ENCODE assay signal across 8 cellular contexts in the genomic region with DNA sequence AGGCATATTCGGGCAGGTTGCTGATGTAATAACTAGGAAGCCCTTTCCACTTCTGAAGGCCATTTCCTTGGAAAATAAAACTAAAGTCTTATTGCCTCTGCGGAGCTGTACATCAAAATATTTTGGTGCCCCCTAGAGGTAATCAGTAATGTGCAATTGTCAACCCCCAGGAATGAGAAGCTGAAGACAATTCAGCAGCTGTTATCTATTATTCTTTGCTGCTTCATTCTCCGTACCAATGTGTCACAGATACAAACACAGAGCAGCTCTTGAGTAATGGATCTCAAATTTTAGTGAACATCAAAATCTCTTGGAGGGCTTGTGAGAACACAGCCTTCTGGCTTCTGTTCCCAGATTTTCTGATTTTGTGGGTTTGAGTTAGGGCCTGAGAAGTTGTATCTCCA. TPM values are rescaled to one million over a fixed set of nuclear protein-coding genes. Genes with fewer than 3 reads are reported as not detected.
DNase-seq lines count a peak whose midpoint lies in the region; ATAC-seq and TF ChIP-seq lines count a peak whose summit lies in the region.

No MANE protein-coding gene starts in this region.

- no peak overlapping the region for H2BK120ac ChIP-seq in H9 (ENCODE audit: low read depth, low read length, poor library complexity, severe bottlenecking)
- H2BK120ac ChIP-seq in mesendoderm (ENCODE audit: low read depth, low read length): no peak overlapping the region

- no peak overlapping the region for H3K27ac Mint-ChIP-seq in H9

- no peak overlapping the region for H3K4me2 ChIP-seq in H9 (ENCODE audit: insufficient read depth, insufficient read length, low read length)
- H3K4me2 ChIP-seq in mesendoderm (ENCODE audit: low read length): no peak overlapping the region

- no peak overlapping the region for H2BK20ac ChIP-seq in H9 (ENCODE audit: low read depth, low read length, poor library complexity, severe bottlenecking)

- no peaks in the 10 kb centered on the region for H3K9me3 ChIP-seq in H9 (ENCODE audit: control insufficient read depth, low read depth, low read length)

- H3K79me1 ChIP-seq in H9 (ENCODE audit: insufficient read depth, low read depth, low read length, poor library complexity, severe bottlenecking) (no peaks in the 10 kb centered on the region), mesendoderm (ENCODE audit: low read length) (no peaks in the 10 kb centered on the region)

- H3K4ac ChIP-seq in H9 (ENCODE audit: low read depth, low read length): no peak overlapping the region
- no peak overlapping the region for H3K4ac ChIP-seq in mesendoderm (ENCODE audit: low read depth, low read length)

- H3K27me3 ChIP-seq in BJ (ENCODE audit: control insufficient read depth, insufficient read depth, low read length) (no peaks in the 10 kb centered on the region), H9 (ENCODE audit: insufficient read depth, low read length) (peaks cover 17% of the 10 kb centered on the region; the same call in 1 of the 2 replicates), mesendoderm (ENCODE audit: insufficient read depth, low read length, poor library complexity) (no peaks in the 10 kb centered on the region)

- no peak overlapping the region for H3K18ac ChIP-seq in H9 (ENCODE audit: insufficient read length, low read depth, low read length)
- no peak overlapping the region for H3K18ac ChIP-seq in mesendoderm (ENCODE audit: low read length)

- H3K4me1 ChIP-seq in H9 (ENCODE audit: insufficient read depth, low read length): no peaks in the 10 kb centered on the region
- no peaks in the 10 kb centered on the region for H3K4me1 ChIP-seq in mesendoderm (ENCODE audit: control insufficient read depth, low read depth, low read length)

- H4K91ac ChIP-seq in H9 (ENCODE audit: insufficient read length, low read depth, low read length): no peak overlapping the region

- no peak overlapping the region for H3T11ph ChIP-seq in H9 (ENCODE audit: low read length)

- ATAC-seq in HG03280 (IDR thresholded peaks at IDR 0.05; ENCODE audit: unreplicated experiment) (no peak), GM18517 (IDR thresholded peaks at IDR 0.05; ENCODE audit: unreplicated experiment) (no peak), GM21576 (IDR thresholded peaks at IDR 0.05; ENCODE audit: unreplicated experiment) (no peak)

- H4K5ac ChIP-seq in H9 (ENCODE audit: insufficient read length, low read depth, low read length) (no peak overlapping the region), mesendoderm (ENCODE audit: low read length) (no peak overlapping the region)

- H2BK12ac ChIP-seq in H9 (ENCODE audit: insufficient read length, low read depth, low read length): no peak overlapping the region

- no peak overlapping the region for H3K4me3 Mint-ChIP-seq in H9

- peaks cover 16 to 18% of the 10 kb centered on the region in 2 experiments for H3K4me1 Mint-ChIP-seq in H9

- no peak overlapping the region for H2AFZ ChIP-seq in H9 (ENCODE audit: low read length)

- H3K36me3 Mint-ChIP-seq in H9 (ENCODE audit: insufficient read depth in 1 of 3, low read depth in 3 of 3): peaks cover 0 to 5% (median 0%) of the 10 kb centered on the region in 3 experiments; a peak in 4 of 7 replicates

- H3K79me2 ChIP-seq in H9 (ENCODE audit: insufficient read depth, low read length) (0 out of 2 replicates have a peak, but pooled peaks cover 2% of the 10 kb centered on the region), mesendoderm (ENCODE audit: control insufficient read depth, insufficient read depth, low read length) (peaks cover 2% of the 10 kb centered on the region)

- DNase-seq in BJ (ENCODE audit: low read depth): peak; percentile 40
- DNase-seq in H9: no peak
- peak; percentile 64 to 89 for DNase-seq in NCI-H526 (lab: John Stamatoyannopoulos, UW)
- DNase-seq in cardiac fibroblast (ENCODE audit: low read depth in 2 of 2): peak; percentile 85 to 88
- peak; percentile 60 for DNase-seq in mesendoderm

- H3K23ac ChIP-seq in H9 (ENCODE audit: insufficient read length, low read depth, low read length): no peak overlapping the region
- H3K23ac ChIP-seq in mesendoderm (ENCODE audit: low read length): no peak overlapping the region

- no peak overlapping the region for H3K9ac ChIP-seq in H9 (ENCODE audit: extremely low read depth, insufficient read length, low read length)
- no peak overlapping the region for H3K9ac ChIP-seq in mesendoderm (ENCODE audit: low read length)

- peaks cover 18% of the 10 kb centered on the region for H3K23me2 ChIP-seq in H9 (ENCODE audit: insufficient read length, low read depth, low read length, poor library complexity, severe bottlenecking)

- TF ChIP-seq CTCF in BJ (IDR thresholded peaks at IDR 0.05; ENCODE audit: insufficient read depth, low read depth, low read length) (peak; percentile 52), H9 (conservative IDR thresholded peaks at IDR 0.05) (peak; percentile 72), cardiac fibroblast (IDR thresholded peaks at IDR 0.05; ENCODE audit: low read depth, low read length) (peak; percentile 58)

- POLR2A ChIA-PET in BJ (lab: Charles Lee): no interaction called here

- no peak overlapping the region for H2BK5ac ChIP-seq in H9 (ENCODE audit: insufficient read length, low read length)
- no peak overlapping the region for H2BK5ac ChIP-seq in mesendoderm (ENCODE audit: low read length)

- H2BK15ac ChIP-seq in H9 (ENCODE audit: low read depth, low read length) (no peak overlapping the region), mesendoderm (replicated peaks; ENCODE audit: low read depth) (no peak overlapping the region)

- H3K36me3 ChIP-seq in BJ (ENCODE audit: control insufficient read depth, insufficient read depth, low read length) (no peaks in the 10 kb centered on the region), mesendoderm (ENCODE audit: control insufficient read depth, insufficient read depth, low read length) (no peaks in the 10 kb centered on the region)

- H3K14ac ChIP-seq in H9 (ENCODE audit: insufficient read depth, low read length): no peak overlapping the region

- H2AK5ac ChIP-seq in H9 (ENCODE audit: insufficient read length, low read length) (no peak overlapping the region), mesendoderm (ENCODE audit: low read length) (no peak overlapping the region)

- peaks cover 6 to 7% of the 10 kb centered on the region in 2 experiments for H3K9me3 Mint-ChIP-seq in H9

- no peaks in the 10 kb centered on the region for H4K20me1 ChIP-seq in H9 (ENCODE audit: control insufficient read depth, insufficient read depth, insufficient read length)

- H4K8ac ChIP-seq in H9 (replicated peaks; ENCODE audit: insufficient read length, low read depth, low read length) (no peak overlapping the region), mesendoderm (ENCODE audit: low read depth, low read length) (no peak overlapping the region)

- no peak overlapping the region for H3K27ac ChIP-seq in H9 (ENCODE audit: insufficient read length, low read depth, low read length)
- H3K27ac ChIP-seq in mesendoderm (ENCODE audit: low read depth, low read length): no peak overlapping the region

- H3K4me3 ChIP-seq in BJ (ENCODE audit: low read depth, low read length): no peak overlapping the region
- H3K4me3 ChIP-seq in cardiac fibroblast (replicated peaks in 1 of 2; ENCODE audit: low read depth in 2 of 2, low read length in 2 of 2): no peak overlapping the region
- no peak overlapping the region for H3K4me3 ChIP-seq in mesendoderm (ENCODE audit: low read length)

- peaks cover 37% of the 10 kb centered on the region for H3K27me3 Mint-ChIP-seq in H9 (ENCODE audit: low read depth)

- CTCF ChIA-PET in BJ (lab: Yijun Ruan, JAX): interaction anchor here (0.7 to 1.7 kb wide), 20 partner anchors 13 to 1058 kb away, joined by 3 to 8 read pairs (median 3); no protein-coding TSS in a partner anchor

- H3K56ac ChIP-seq in H9 (ENCODE audit: insufficient read length, low read depth, low read length) (no peak overlapping the region), mesendoderm (ENCODE audit: low read length) (no peak overlapping the region)

- WGBS in H9 (ENCODE audit: extremely low coverage, insufficient read length, low lambda C conversion rate): no CpG with 5 or more reads among the region's 3 CpGs
- no CpG with 5 or more reads among the region's 3 CpGs for whole genome bisulfite sequencing in mesendoderm (ENCODE audit: extremely low coverage, insufficient coverage, low lambda C conversion rate)

RNA-seq across cellular contexts. Expression of gene SLIT2, which starts 3.5 kb away (rescaled TPM):
- polyA plus RNA-seq in BJ (2011; rRNA removed): 33.2 and 40.9 TPM in 2 replicates
- polyA minus RNA-seq in BJ (2011; rRNA and poly(A)+ RNA removed): 82.5 and 85.6 TPM in 2 replicates
- 1.3 and 1.5 TPM in 2 replicates for total RNA-seq in H9 (2021)
- 23.4 TPM for polyA plus RNA-seq in mesendoderm (2013, experiment 1 of 2)
- polyA plus RNA-seq in mesendoderm (2013, experiment 2 of 2): 23.2 TPM
